ENCODE assay signal across 10 cellular contexts in genomic region chr14:93137864-93138263, GRCh38. TPM values are rescaled to one million over a fixed set of nuclear protein-coding genes. Genes with fewer than 3 reads are reported as not detected.
A peak's percentile ranks its signal among the peaks of the same experiment; 100 is the strongest.
DNase-seq lines count a peak whose midpoint lies in the region; ATAC-seq, FAIRE-seq and TF ChIP-seq lines count a peak whose summit lies in the region.
"Had no signal": no experiment of that assay in that cellular context is flagged by ENCODE, and none has a peak within 500 bp of the region (broad histone marks: within the 10 kb centered on the region; RNA-seq: fewer than 3 reads in every experiment).

No MANE protein-coding gene starts in this region.

- FAIRE-seq in D721Med (lab: Jason Lieb, UNC): no peak
- FAIRE-seq: keratinocyte had no signal

- TF ChIP-seq CTCF in SK-N-SH (IDR thresholded peaks at IDR 0.05): no peak
- peak; percentile 45 for TF ChIP-seq CTCF in left ventricle myocardium inferior (IDR thresholded peaks at IDR 0.05; ENCODE audit: borderline replicate concordance)
- TF ChIP-seq CTCF in upper lobe of right lung (IDR thresholded peaks at IDR 0.05): peak; percentile 15
- TF ChIP-seq CTCF in D721Med (IDR thresholded peaks at IDR 0.05; ENCODE audit: insufficient read depth, missing control alignments): no peak

- H3K27me3 ChIP-seq in SK-N-SH (ENCODE audit: insufficient read depth) (no peaks in the 10 kb centered on the region), left ventricle myocardium inferior (ENCODE audit: low read depth) (no peaks in the 10 kb centered on the region), upper lobe of right lung (no peaks in the 10 kb centered on the region)

- no peaks in the 10 kb centered on the region for H4K20me1 ChIP-seq in SK-N-SH (ENCODE audit: insufficient read depth)

- no peaks in the 10 kb centered on the region for H3K9me3 ChIP-seq in SK-N-SH
- H3K9me3 ChIP-seq in left ventricle myocardium inferior (replicated peaks): no peaks in the 10 kb centered on the region
- no peaks in the 10 kb centered on the region for H3K9me3 ChIP-seq in upper lobe of right lung

- POLR2A ChIA-PET in SK-N-SH (lab: Yijun Ruan, JAX): interaction anchor here (1.0 to 1.9 kb wide), 2 partner anchors 23 to 200 kb away, joined by 3 to 5 read pairs; no protein-coding TSS in a partner anchor

- no peaks in the 10 kb centered on the region for H3K36me3 ChIP-seq in SK-N-SH (replicated peaks in 1 of 2; ENCODE audit: control insufficient read depth in 1 of 2, insufficient read depth in 2 of 2, low read length in 1 of 2)
- no peaks in the 10 kb centered on the region for H3K36me3 ChIP-seq in left ventricle myocardium inferior
- no peaks in the 10 kb centered on the region for H3K36me3 ChIP-seq in upper lobe of right lung

- ATAC-seq in SK-N-SH treated with all-trans-retinoic acid at 6 μM for 48 hours (no peak), upper lobe of right lung (peak; percentile 77), GM18511 (IDR thresholded peaks at IDR 0.05; ENCODE audit: unreplicated experiment) (no peak), HG02623 (IDR thresholded peaks at IDR 0.05; ENCODE audit: unreplicated experiment) (no peak)

- H3F3A ChIP-seq in SK-N-SH (replicated peaks; ENCODE audit: insufficient read depth): no peaks in the 10 kb centered on the region

- H3K79me2 ChIP-seq in SK-N-SH (ENCODE audit: insufficient read depth): no peaks in the 10 kb centered on the region

- no peak overlapping the region for H3K27ac ChIP-seq in SK-N-SH (ENCODE audit: low read depth in 2 of 2, low read length in 1 of 2)
- no peak overlapping the region for H3K27ac ChIP-seq in left ventricle myocardium inferior (replicated peaks)
- no peak overlapping the region for H3K27ac ChIP-seq in upper lobe of right lung

- H3K4me1 ChIP-seq in SK-N-SH (ENCODE audit: control insufficient read depth in 1 of 2, insufficient read depth in 2 of 2, low read depth in 1 of 2, low read length in 1 of 2) (no peaks in the 10 kb centered on the region; a peak in 1 of 4 replicates), left ventricle myocardium inferior (peaks cover 24% of the 10 kb centered on the region), upper lobe of right lung (peaks cover 5% of the 10 kb centered on the region)

- WGBS in SK-N-SH (ENCODE audit: low lambda C conversion rate): 68% methylated on average over 16 of the region's 17 CpGs

- H3K9ac ChIP-seq in SK-N-SH: no peak overlapping the region

- TF ChIP-seq RAD21 in SK-N-SH (IDR thresholded peaks at IDR 0.05; ENCODE audit: low read length): no peak

- no peak overlapping the region for H3K4me3 ChIP-seq in SK-N-SH (ENCODE audit: low read depth in 2 of 2, low read length in 1 of 2)
- H3K4me3 ChIP-seq in left ventricle myocardium inferior: no peak overlapping the region
- no peak overlapping the region for H3K4me3 ChIP-seq in upper lobe of right lung

- no peak overlapping the region for H3K4me2 ChIP-seq in SK-N-SH

- CTCF ChIA-PET in SK-N-SH (lab: Yijun Ruan, JAX): interaction anchor here (1.1 to 13.3 kb wide), 8 partner anchors 20 to 257 kb away, joined by 3 to 236 read pairs (median 10); partner anchors contain the start of genes ITPK1 and MOAP1

- H2AFZ ChIP-seq in SK-N-SH (ENCODE audit: low read depth): no peak overlapping the region

- TF ChIP-seq EP300 in SK-N-SH (IDR thresholded peaks at IDR 0.05; ENCODE audit: borderline replicate concordance in 1 of 2, low read depth in 1 of 2, low read length in 1 of 2): no peak

- DNase-seq in SK-N-SH (peak; percentile 46), SHP77 (lab: John Stamatoyannopoulos, UW) (peak; percentile 85 to 89), left ventricle myocardium inferior (peak; percentile 63), upper lobe of right lung (peak; percentile 86), D721Med (ENCODE audit: insufficient read length, low spot score) (no peak)
- DNase-seq: activated CD8-positive, alpha-beta memory T cell treated with anti-CD3 and anti-CD28 coated beads, Interleukin-2, amount 50 U/mL, for 48 hours had no signal

- H3K9me2 ChIP-seq in SK-N-SH: no peaks in the 10 kb centered on the region

- intact Hi-C loops in left ventricle myocardium inferior (cut with micrococcal nuclease): loop anchor here (5.0 kb wide), 1 partner anchor 186 kb away; no protein-coding TSS in a partner anchor
- intact Hi-C loops in upper lobe of right lung (cut with DNase I): loop anchor here (10.0 kb wide), 1 partner anchor 183 kb away; no protein-coding TSS in a partner anchor

TF ChIP-seq in SK-N-SH, 30 proteins besides CTCF, POLR2A, EP300 and RAD21:
- TF ChIP-seq NFIC (IDR thresholded peaks at IDR 0.05; ENCODE audit: borderline replicate concordance): no peak
- TF ChIP-seq FOXM1 (IDR thresholded peaks at IDR 0.05; ENCODE audit: low read depth): no peak
- TF ChIP-seq MEF2A (IDR thresholded peaks at IDR 0.05; ENCODE audit: borderline replicate concordance, low read depth): no peak
TF ChIP-seq in SK-N-SH: peak in this region for 0.

TF ChIP-seq in SK-N-SH treated with all-trans-retinoic acid at 6 μM for 48 hours, 23 proteins besides CTCF, POLR2A, EP300 and RAD21 (continues in another document):
- TF ChIP-seq ZFP30 (CRISPR knock-in tag; IDR thresholded peaks at IDR 0.05) (no peak), CSDC2 (CRISPR knock-in tag; IDR thresholded peaks at IDR 0.05) (no peak), CREB5 (CRISPR knock-in tag; IDR thresholded peaks at IDR 0.05; ENCODE audit: low read depth) (no peak), ISL1 (CRISPR knock-in tag; IDR thresholded peaks at IDR 0.05) (no peak), TCF4 (CRISPR knock-in tag; IDR thresholded peaks at IDR 0.05; ENCODE audit: borderline replicate concordance) (no peak), ZNF565 (CRISPR knock-in tag; conservative IDR thresholded peaks at IDR 0.05; ENCODE audit: low read depth) (no peak), ESRRG (CRISPR knock-in tag; IDR thresholded peaks at IDR 0.05) (no peak), GLIS3 (CRISPR knock-in tag; IDR thresholded peaks at IDR 0.05) (no peak), RARB (CRISPR knock-in tag; IDR thresholded peaks at IDR 0.05) (no peak), BACH2 (CRISPR knock-in tag; IDR thresholded peaks at IDR 0.05; ENCODE audit: borderline replicate concordance) (no peak), ARNTL (CRISPR knock-in tag; IDR thresholded peaks at IDR 0.05; ENCODE audit: borderline replicate concordance, low read depth) (no peak), ZC3H10 (CRISPR knock-in tag; IDR thresholded peaks at IDR 0.05) (no peak)
- TF ChIP-seq, protein P1, sequence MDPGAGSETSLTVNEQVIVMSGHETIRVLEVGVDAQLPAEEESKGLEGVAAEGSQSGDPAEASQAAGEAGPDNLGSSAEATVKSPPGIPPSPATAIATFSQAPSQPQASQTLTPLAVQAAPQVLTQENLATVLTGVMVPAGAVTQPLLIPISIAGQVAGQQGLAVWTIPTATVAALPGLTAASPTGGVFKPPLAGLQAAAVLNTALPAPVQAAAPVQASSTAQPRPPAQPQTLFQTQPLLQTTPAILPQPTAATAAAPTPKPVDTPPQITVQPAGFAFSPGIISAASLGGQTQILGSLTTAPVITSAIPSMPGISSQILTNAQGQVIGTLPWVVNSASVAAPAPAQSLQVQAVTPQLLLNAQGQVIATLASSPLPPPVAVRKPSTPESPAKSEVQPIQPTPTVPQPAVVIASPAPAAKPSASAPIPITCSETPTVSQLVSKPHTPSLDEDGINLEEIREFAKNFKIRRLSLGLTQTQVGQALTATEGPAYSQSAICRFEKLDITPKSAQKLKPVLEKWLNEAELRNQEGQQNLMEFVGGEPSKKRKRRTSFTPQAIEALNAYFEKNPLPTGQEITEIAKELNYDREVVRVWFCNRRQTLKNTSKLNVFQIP (CRISPR knock-in tag; IDR thresholded peaks at IDR 0.05; ENCODE audit: borderline replicate concordance, low read depth): no peak
- TF ChIP-seq, protein P2, sequence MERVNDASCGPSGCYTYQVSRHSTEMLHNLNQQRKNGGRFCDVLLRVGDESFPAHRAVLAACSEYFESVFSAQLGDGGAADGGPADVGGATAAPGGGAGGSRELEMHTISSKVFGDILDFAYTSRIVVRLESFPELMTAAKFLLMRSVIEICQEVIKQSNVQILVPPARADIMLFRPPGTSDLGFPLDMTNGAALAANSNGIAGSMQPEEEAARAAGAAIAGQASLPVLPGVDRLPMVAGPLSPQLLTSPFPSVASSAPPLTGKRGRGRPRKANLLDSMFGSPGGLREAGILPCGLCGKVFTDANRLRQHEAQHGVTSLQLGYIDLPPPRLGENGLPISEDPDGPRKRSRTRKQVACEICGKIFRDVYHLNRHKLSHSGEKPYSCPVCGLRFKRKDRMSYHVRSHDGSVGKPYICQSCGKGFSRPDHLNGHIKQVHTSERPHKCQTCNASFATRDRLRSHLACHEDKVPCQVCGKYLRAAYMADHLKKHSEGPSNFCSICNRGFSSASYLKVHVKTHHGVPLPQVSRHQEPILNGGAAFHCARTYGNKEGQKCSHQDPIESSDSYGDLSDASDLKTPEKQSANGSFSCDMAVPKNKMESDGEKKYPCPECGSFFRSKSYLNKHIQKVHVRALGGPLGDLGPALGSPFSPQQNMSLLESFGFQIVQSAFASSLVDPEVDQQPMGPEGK (CRISPR knock-in tag; IDR thresholded peaks at IDR 0.05; ENCODE audit: borderline replicate concordance): no peak

RNA-seq across cellular contexts. Expression of gene ITPK1, which starts 22.1 kb away (rescaled TPM):
- polyA plus RNA-seq in SK-N-SH (2012; rRNA removed): 23.2 and 30.2 TPM in 2 replicates
- 11.4 and 18.7 TPM in 2 replicates for polyA plus RNA-seq in SK-N-SH (2012; cell fraction: cytosol; rRNA removed)
- 25.3 and 32.6 TPM in 2 replicates for polyA plus RNA-seq in SK-N-SH (2012; cell fraction: nucleus; rRNA removed)
- 112 TPM for total RNA-seq in left ventricle myocardium inferior
- total RNA-seq in upper lobe of right lung: 96.9 TPM

RNA-seq across cellular contexts. Expression of gene MOAP1, which starts 46.8 kb away (rescaled TPM):
- 25.0 and 42.0 TPM in 2 replicates for polyA plus RNA-seq in SK-N-SH (2012; rRNA removed)
- 37.2 and 39.5 TPM in 2 replicates for polyA plus RNA-seq in SK-N-SH (2012; cell fraction: cytosol; rRNA removed)
- 22.8 and 43.6 TPM in 2 replicates for polyA plus RNA-seq in SK-N-SH (2012; cell fraction: nucleus; rRNA removed)
- total RNA-seq in left ventricle myocardium inferior (61.1 TPM), upper lobe of right lung (34.2 TPM)

RNA-seq across cellular contexts. Expression of gene LYSET, which starts 47.3 kb away (rescaled TPM):
- polyA plus RNA-seq in SK-N-SH (2012; rRNA removed): 17.7 and 18.5 TPM in 2 replicates
- 24.5 and 27.0 TPM in 2 replicates for polyA plus RNA-seq in SK-N-SH (2012; cell fraction: cytosol; rRNA removed)
- polyA plus RNA-seq in SK-N-SH (2012; cell fraction: nucleus; rRNA removed): 3.8 and 10.2 TPM in 2 replicates
- total RNA-seq in left ventricle myocardium inferior: 24.4 TPM
- total RNA-seq in upper lobe of right lung: 33.0 TPM

Comparison
In these comparisons a context has a peak if more than half of its experiments do, and no peak if none do; other contexts are left out.
1. CTCF ChIP-seq: peak in left ventricle myocardium inferior (single experiment) and upper lobe of right lung (single experiment); none in SK-N-SH (single experiment) and D721Med (single experiment).